In genomic region chr6:34027939-34028441, GRCh38 we compare ENCODE assay signal across 19 cellular contexts.
DNase-seq lines count a peak whose midpoint lies in the region; ATAC-seq and TF ChIP-seq lines count a peak whose summit lies in the region.
"Had no signal": no experiment of that assay in that cellular context is flagged by ENCODE, and none has a peak within 500 bp of the region (broad histone marks: within the 10 kb centered on the region; RNA-seq: fewer than 3 reads in every experiment).

No MANE protein-coding gene starts in this region.

- peak; percentile 3 for TF ChIP-seq CTCF in left ventricle myocardium inferior (IDR thresholded peaks at IDR 0.05; ENCODE audit: borderline replicate concordance)
- TF ChIP-seq CTCF in WTC11 (IDR thresholded peaks at IDR 0.05), result no peak
- peak; percentile 45 for TF ChIP-seq CTCF in mesothelial cell of epicardium (IDR thresholded peaks at IDR 0.05; ENCODE audit: unreplicated experiment)
- peak; percentile 3 for TF ChIP-seq CTCF in thoracic aorta (IDR thresholded peaks at IDR 0.05)

- no peaks in the 10 kb centered on the region for H3K27me3 Mint-ChIP-seq in WTC11 (ENCODE audit: low read depth)
- H3K27me3 Mint-ChIP-seq in mesothelial cell of epicardium (ENCODE audit: low read depth), result peaks cover 19% of the 10 kb centered on the region
- H3K27me3 Mint-ChIP-seq: activated naive CD8-positive, alpha-beta T cell treated with anti-CD3 and anti-CD28 coated beads for 36 hours; activated T-cell treated with anti-CD3 and anti-CD28 coated beads, Interleukin-2, amount 50 U/mL, for 24 hours; CD4-positive, alpha-beta T cell had no signal

- H3K36me3 Mint-ChIP-seq in WTC11, result peaks cover 14% of the 10 kb centered on the region
- H3K36me3 Mint-ChIP-seq in mesothelial cell of epicardium, result no peaks in the 10 kb centered on the region
- H3K36me3 Mint-ChIP-seq: activated naive CD8-positive, alpha-beta T cell treated with anti-CD3 and anti-CD28 coated beads for 36 hours; stimulated activated naive B cell treated with anti-CD40 and anti-IgM and Interleukin-4, amounts not matched to agents 10 μg/mL and 1 μg/mL and 100 μg/mL, for 72 hours had no signal

- H3K4me3 ChIP-seq in left ventricle myocardium inferior, result no peak overlapping the region
- no peak overlapping the region for H3K4me3 ChIP-seq in thoracic aorta
- H3K4me3 ChIP-seq: coronary artery, esophagus muscularis mucosa, ovary had no signal

- H3K27ac ChIP-seq in left ventricle myocardium inferior (replicated peaks) (no peak overlapping the region), thoracic aorta (no peak overlapping the region)
- H3K27ac ChIP-seq: coronary artery, esophagus muscularis mucosa, ovary had no signal

- DNase-seq in left ventricle myocardium inferior (no peak), cardiac septum (ENCODE audit: low spot score) (no peak), WTC11 (ENCODE audit: low spot score) (no peak), mesothelial cell of epicardium (ENCODE audit: low spot score in 2 of 2, unreplicated experiment in 2 of 2) (no peak), thoracic aorta (ENCODE audit: low spot score) (no peak), NCI-H446 (lab: John Stamatoyannopoulos, UW) (no peak), HK-2 (ENCODE audit: unreplicated experiment) (no peak)
- DNase-seq: HCEC 1CT, NCI-H2107, SHP77 treated with DMSO at 0.1 percent for 48 hours had no signal

- H3K27ac Mint-ChIP-seq in WTC11, result no peak overlapping the region
- H3K27ac Mint-ChIP-seq in mesothelial cell of epicardium, result no peak overlapping the region
- H3K27ac Mint-ChIP-seq: activated CD4-positive, alpha-beta T cell treated with anti-CD3 and anti-CD28 coated beads, Interleukin-2, amount 10 ng/mL, durations not matched to agents 24 days and 14 days; activated naive CD8-positive, alpha-beta T cell treated with anti-CD3 and anti-CD28 coated beads for 36 hours; activated T-cell treated with anti-CD3 and anti-CD28 coated beads, Interleukin-2, amount 50 U/mL, for 24 hours; CD4-positive, alpha-beta T cell; stimulated activated naive B cell treated with anti-CD40 and anti-IgM and Interleukin-4, amounts not matched to agents 10 μg/mL and 1 μg/mL and 100 μg/mL, for 72 hours had no signal

- H3K4me1 ChIP-seq in left ventricle myocardium inferior (no peaks in the 10 kb centered on the region), thoracic aorta (ENCODE audit: control insufficient read depth in 1 of 2, low read depth in 2 of 2) (no peaks in the 10 kb centered on the region)
- H3K4me1 ChIP-seq: esophagus muscularis mucosa had no signal

- POLR2A ChIA-PET in WTC11 (lab: Charles Lee), result interaction anchor here (0.5 to 1.3 kb wide), 3 partner anchors 69 to 258 kb away, joined by 3 read pairs; no protein-coding TSS in a partner anchor

- H3K4me1 Mint-ChIP-seq in WTC11, result no peaks in the 10 kb centered on the region
- peaks cover 11% of the 10 kb centered on the region for H3K4me1 Mint-ChIP-seq in mesothelial cell of epicardium
- H3K4me1 Mint-ChIP-seq: activated CD4-positive, alpha-beta T cell treated with anti-CD3 and anti-CD28 coated beads, Interleukin-2, amount 10 ng/mL, durations not matched to agents 24 days and 14 days; activated naive CD8-positive, alpha-beta T cell treated with anti-CD3 and anti-CD28 coated beads for 36 hours had no signal

- H3K27me3 ChIP-seq in left ventricle myocardium inferior (ENCODE audit: low read depth) (peaks cover 100% of the 10 kb centered on the region), thoracic aorta (replicated peaks; ENCODE audit: insufficient read depth) (no peaks in the 10 kb centered on the region)
- H3K27me3 ChIP-seq: ovary had no signal

- H3K4me3 Mint-ChIP-seq in WTC11, result no peak overlapping the region
- no peak overlapping the region for H3K4me3 Mint-ChIP-seq in mesothelial cell of epicardium
- H3K4me3 Mint-ChIP-seq: activated CD4-positive, alpha-beta T cell treated with anti-CD3 and anti-CD28 coated beads, Interleukin-2, amount 10 ng/mL, durations not matched to agents 24 days and 14 days; activated naive CD8-positive, alpha-beta T cell treated with anti-CD3 and anti-CD28 coated beads for 36 hours; activated T-cell treated with anti-CD3 and anti-CD28 coated beads, Interleukin-2, amount 50 U/mL, for 24 hours; CD4-positive, alpha-beta T cell; stimulated activated naive B cell treated with anti-CD40 and anti-IgM and Interleukin-4, amounts not matched to agents 10 μg/mL and 1 μg/mL and 100 μg/mL, for 72 hours had no signal

- CTCF ChIA-PET in WTC11 (lab: Charles Lee), result interaction anchor here (0.5 to 4.1 kb wide), 69 partner anchors 9 to 317 kb away, joined by 3 to 70 read pairs (median 6); partner anchors contain the start of genes GRM4, MLN and UQCC2

- ATAC-seq in WTC11 (no peak), thoracic aorta (ENCODE audit: insufficient number of reproducible peaks, low FRiP score, low read depth) (no peak), GM21529 (IDR thresholded peaks at IDR 0.05; ENCODE audit: unreplicated experiment) (no peak)

- peaks cover 6% of the 10 kb centered on the region; the same call in 1 of the 2 replicates for H3K9me3 Mint-ChIP-seq in WTC11
- H3K9me3 Mint-ChIP-seq in mesothelial cell of epicardium, result no peaks in the 10 kb centered on the region
- H3K9me3 Mint-ChIP-seq: activated CD4-positive, alpha-beta T cell treated with anti-CD3 and anti-CD28 coated beads, Interleukin-2, amount 10 ng/mL, durations not matched to agents 24 days and 14 days; activated naive CD8-positive, alpha-beta T cell treated with anti-CD3 and anti-CD28 coated beads for 36 hours; activated T-cell treated with anti-CD3 and anti-CD28 coated beads, Interleukin-2, amount 50 U/mL, for 24 hours; CD4-positive, alpha-beta T cell had no signal

- intact Hi-C loops in left ventricle myocardium inferior (cut with micrococcal nuclease), result no loop called here
- intact Hi-C loops in cardiac septum (cut with DNase I), result loop anchor here (2.0 to 5.0 kb wide), 2 partner anchors 176 to 257 kb away; no protein-coding TSS in a partner anchor

- H3K36me3 ChIP-seq in left ventricle myocardium inferior (no peaks in the 10 kb centered on the region), thoracic aorta (no peaks in the 10 kb centered on the region)
- H3K36me3 ChIP-seq: esophagus muscularis mucosa, ovary had no signal

- H3K9me3 ChIP-seq in left ventricle myocardium inferior (replicated peaks) (peaks cover 6% of the 10 kb centered on the region), thoracic aorta (no peaks in the 10 kb centered on the region)
- H3K9me3 ChIP-seq: ovary had no signal

TF ChIP-seq in WTC11, 78 proteins besides CTCF, POLR2A, EP300 and RAD21:
- no peak for TF ChIP-seq TEAD1 (CRISPR knock-in tag; IDR thresholded peaks at IDR 0.05)
- TF ChIP-seq NR1H2 (CRISPR knock-in tag; IDR thresholded peaks at IDR 0.05), result no peak
- no peak for TF ChIP-seq ARID4B (CRISPR knock-in tag; IDR thresholded peaks at IDR 0.05; ENCODE audit: borderline replicate concordance)
- TF ChIP-seq, protein P1, sequence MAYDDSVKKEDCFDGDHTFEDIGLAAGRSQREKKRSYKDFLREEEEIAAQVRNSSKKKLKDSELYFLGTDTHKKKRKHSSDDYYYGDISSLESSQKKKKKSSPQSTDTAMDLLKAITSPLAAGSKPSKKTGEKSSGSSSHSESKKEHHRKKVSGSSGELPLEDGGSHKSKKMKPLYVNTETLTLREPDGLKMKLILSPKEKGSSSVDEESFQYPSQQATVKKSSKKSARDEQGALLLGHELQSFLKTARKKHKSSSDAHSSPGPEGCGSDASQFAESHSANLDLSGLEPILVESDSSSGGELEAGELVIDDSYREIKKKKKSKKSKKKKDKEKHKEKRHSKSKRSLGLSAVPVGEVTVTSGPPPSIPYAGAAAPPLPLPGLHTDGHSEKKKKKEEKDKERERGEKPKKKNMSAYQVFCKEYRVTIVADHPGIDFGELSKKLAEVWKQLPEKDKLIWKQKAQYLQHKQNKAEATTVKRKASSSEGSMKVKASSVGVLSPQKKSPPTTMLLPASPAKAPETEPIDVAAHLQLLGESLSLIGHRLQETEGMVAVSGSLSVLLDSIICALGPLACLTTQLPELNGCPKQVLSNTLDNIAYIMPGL (CRISPR knock-in tag; IDR thresholded peaks at IDR 0.05), result 0 out of 2 replicates have a peak, but pooled peaks have one; percentile 30
